Comparison of ENCODE assay signal across 8 cellular contexts in genomic region chr9:74777136-74777879, GRCh38.
DNase-seq lines count a peak whose midpoint lies in the region; ATAC-seq lines count a peak whose summit lies in the region.

No MANE protein-coding gene starts in this region.

- no peaks in the 10 kb centered on the region for H3K4me1 ChIP-seq in mesendoderm (ENCODE audit: control insufficient read depth, low read depth, low read length)

- no peaks in the 10 kb centered on the region for H3K36me3 ChIP-seq in mesendoderm (ENCODE audit: control insufficient read depth, insufficient read depth, low read length)

- H4K5ac ChIP-seq in mesendoderm (ENCODE audit: low read length): no peak overlapping the region

- H3K4me3 ChIP-seq in mesendoderm (ENCODE audit: low read length): no peak overlapping the region

- H3K4me3 Mint-ChIP-seq in activated CD4-positive, alpha-beta memory T cell treated with anti-CD3 and anti-CD28 coated beads, Interleukin-2, amount 10 ng/mL, durations not matched to agents 7 days and 5 days: no peak overlapping the region

- H3K36me3 Mint-ChIP-seq in activated CD4-positive, alpha-beta memory T cell treated with anti-CD3 and anti-CD28 coated beads, Interleukin-2, amount 10 ng/mL, durations not matched to agents 7 days and 5 days (ENCODE audit: low read depth): no peaks in the 10 kb centered on the region

- H2BK120ac ChIP-seq in mesendoderm (ENCODE audit: low read depth, low read length): no peak overlapping the region

- no peak overlapping the region for H3K27ac Mint-ChIP-seq in activated CD4-positive, alpha-beta memory T cell treated with anti-CD3 and anti-CD28 coated beads, Interleukin-2, amount 10 ng/mL, durations not matched to agents 7 days and 5 days

- no peaks in the 10 kb centered on the region for H3K27me3 ChIP-seq in mesendoderm (ENCODE audit: insufficient read depth, low read length, poor library complexity)

- no peaks in the 10 kb centered on the region for H3K79me2 ChIP-seq in mesendoderm (ENCODE audit: control insufficient read depth, insufficient read depth, low read length)

- H3K4ac ChIP-seq in mesendoderm (ENCODE audit: low read depth, low read length): no peak overlapping the region

- no peak overlapping the region for H4K8ac ChIP-seq in mesendoderm (ENCODE audit: low read depth, low read length)

- no peak overlapping the region for H3K56ac ChIP-seq in mesendoderm (ENCODE audit: low read length)

- H3K23ac ChIP-seq in mesendoderm (ENCODE audit: low read length): no peak overlapping the region

- H3K9me3 Mint-ChIP-seq in activated CD4-positive, alpha-beta memory T cell treated with anti-CD3 and anti-CD28 coated beads, Interleukin-2, amount 10 ng/mL, durations not matched to agents 7 days and 5 days: no peaks in the 10 kb centered on the region

- no peak overlapping the region for H3K9ac ChIP-seq in mesendoderm (ENCODE audit: low read length)

- CTCF ChIA-PET in activated CD4-positive, alpha-beta memory T cell treated with anti-CD3 and anti-CD28 coated beads, Interleukin-2, amount 10 ng/mL, durations not matched to agents 7 days and 5 days (lab: Charles Lee): interaction anchor here (0.9 to 5.7 kb wide), 24 partner anchors 9 to 460 kb away, joined by 3 to 55 read pairs (median 4); partner anchors contain the start of genes C9orf40, NMRK1 and OSTF1

- no peak overlapping the region for H2BK15ac ChIP-seq in mesendoderm (replicated peaks; ENCODE audit: low read depth)

- H2BK5ac ChIP-seq in mesendoderm (ENCODE audit: low read length): no peak overlapping the region

- no peak overlapping the region for H3K4me2 ChIP-seq in mesendoderm (ENCODE audit: low read length)

- H2AK5ac ChIP-seq in mesendoderm (ENCODE audit: low read length): no peak overlapping the region

- H3K27ac ChIP-seq in mesendoderm (ENCODE audit: low read depth, low read length): no peak overlapping the region

- H3K4me1 Mint-ChIP-seq in activated CD4-positive, alpha-beta memory T cell treated with anti-CD3 and anti-CD28 coated beads, Interleukin-2, amount 10 ng/mL, durations not matched to agents 7 days and 5 days: peaks cover 4% of the 10 kb centered on the region

- H3K18ac ChIP-seq in mesendoderm (ENCODE audit: low read length): no peak overlapping the region

- POLR2A ChIA-PET in activated CD4-positive, alpha-beta memory T cell treated with anti-CD3 and anti-CD28 coated beads, Interleukin-2, amount 10 ng/mL, durations not matched to agents 7 days and 5 days (lab: Charles Lee): no interaction called here

- H3K79me1 ChIP-seq in mesendoderm (ENCODE audit: low read length): no peaks in the 10 kb centered on the region

- WGBS in mesendoderm (ENCODE audit: extremely low coverage, insufficient coverage, low lambda C conversion rate): no CpG with 5 or more reads among the region's 8 CpGs

- peaks cover 4% of the 10 kb centered on the region for H3K27me3 Mint-ChIP-seq in activated CD4-positive, alpha-beta memory T cell treated with anti-CD3 and anti-CD28 coated beads, Interleukin-2, amount 10 ng/mL, durations not matched to agents 7 days and 5 days

- DNase-seq in NCI-H2081 (lab: John Stamatoyannopoulos, UW) (peak; percentile 48 to 54), NCI-H2081 treated with DMSO at 0.1 percent for 48 hours (lab: John Stamatoyannopoulos, UW) (no peak), NCI-H2171 treated with DMSO at 0.1 percent for 48 hours (lab: John Stamatoyannopoulos, UW) (peak; percentile 25), mesendoderm (peak; percentile 47)
- peak; percentile 73 for DNase-seq in activated CD4-positive, alpha-beta memory T cell treated with anti-CD3 and anti-CD28 coated beads, Interleukin-2, amount 10 ng/mL, durations not matched to agents 7 days and 5 days
- DNase-seq in effector CD8-positive, alpha-beta T cell (lab: John Stamatoyannopoulos, UW): peak; percentile 55
- DNase-seq in stimulated activated CD8-positive, alpha-beta memory T cell treated with anti-CD3 and anti-CD28 coated beads, Interleukin-7, amount 100 ng/mL, for 1 hour (ENCODE audit: low read depth in 2 of 2): peak; percentile 29 to 52

- peak; percentile 47 for ATAC-seq in HG02610 (IDR thresholded peaks at IDR 0.05; ENCODE audit: unreplicated experiment)
